8 cellular contexts compared by ENCODE assay signal in the genomic region with DNA sequence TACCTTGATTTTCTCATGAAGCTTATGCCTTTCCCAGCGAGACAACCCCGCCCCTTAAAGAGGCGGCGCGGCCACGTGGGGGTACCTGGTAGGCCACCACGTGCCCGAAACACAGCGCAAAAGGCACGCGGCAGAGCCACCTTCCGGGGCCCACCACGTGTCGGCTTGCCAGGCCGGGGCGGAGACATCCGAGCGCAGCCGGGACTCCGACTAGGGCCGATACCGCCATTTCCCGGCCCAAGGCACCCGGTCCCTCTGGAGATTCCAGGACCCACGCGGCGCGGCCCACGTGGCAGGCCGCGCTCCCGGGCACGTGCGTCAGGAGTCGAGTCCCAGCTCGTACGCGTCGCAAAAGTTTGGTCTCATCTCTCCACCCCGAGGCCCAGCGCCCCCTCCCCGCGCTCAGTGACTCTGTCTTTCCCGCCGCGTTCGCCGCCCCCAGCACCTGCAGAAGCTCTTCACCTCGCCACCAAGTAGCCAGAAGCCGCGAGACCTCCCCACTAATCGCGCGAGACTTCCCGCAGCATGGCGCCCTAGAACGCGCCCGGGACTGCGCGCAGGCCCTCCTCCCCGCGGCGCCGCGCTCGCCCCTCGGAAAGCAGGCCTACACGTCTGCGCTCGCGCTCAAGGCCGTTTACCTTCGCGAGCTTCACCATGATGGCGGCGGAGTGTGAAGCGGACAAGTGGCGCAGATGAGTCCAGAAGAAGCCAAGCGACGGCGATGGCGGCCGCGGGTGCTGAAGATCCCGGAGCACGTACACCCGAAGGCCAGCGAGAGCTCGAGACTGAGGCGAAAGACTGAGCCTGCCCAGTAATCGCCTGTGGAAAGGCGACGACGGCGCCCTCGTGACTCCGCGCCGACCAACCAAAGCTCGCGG. TPM values are rescaled to one million over a fixed set of nuclear protein-coding genes. Genes with fewer than 3 reads are reported as not detected.
DNase-seq lines count a peak whose midpoint lies in the region; ATAC-seq and TF ChIP-seq lines count a peak whose summit lies in the region.

A gene with protein sequence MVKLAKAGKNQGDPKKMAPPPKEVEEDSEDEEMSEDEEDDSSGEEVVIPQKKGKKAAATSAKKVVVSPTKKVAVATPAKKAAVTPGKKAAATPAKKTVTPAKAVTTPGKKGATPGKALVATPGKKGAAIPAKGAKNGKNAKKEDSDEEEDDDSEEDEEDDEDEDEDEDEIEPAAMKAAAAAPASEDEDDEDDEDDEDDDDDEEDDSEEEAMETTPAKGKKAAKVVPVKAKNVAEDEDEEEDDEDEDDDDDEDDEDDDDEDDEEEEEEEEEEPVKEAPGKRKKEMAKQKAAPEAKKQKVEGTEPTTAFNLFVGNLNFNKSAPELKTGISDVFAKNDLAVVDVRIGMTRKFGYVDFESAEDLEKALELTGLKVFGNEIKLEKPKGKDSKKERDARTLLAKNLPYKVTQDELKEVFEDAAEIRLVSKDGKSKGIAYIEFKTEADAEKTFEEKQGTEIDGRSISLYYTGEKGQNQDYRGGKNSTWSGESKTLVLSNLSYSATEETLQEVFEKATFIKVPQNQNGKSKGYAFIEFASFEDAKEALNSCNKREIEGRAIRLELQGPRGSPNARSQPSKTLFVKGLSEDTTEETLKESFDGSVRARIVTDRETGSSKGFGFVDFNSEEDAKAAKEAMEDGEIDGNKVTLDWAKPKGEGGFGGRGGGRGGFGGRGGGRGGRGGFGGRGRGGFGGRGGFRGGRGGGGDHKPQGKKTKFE (minus strand): TSS at position 787 of the 878 bp plus-strand sequence. CDS start 131 bp downstream, at position 656.

- H3K9me3 ChIP-seq in DOHH2 (ENCODE audit: control insufficient read depth, insufficient read depth, low read length) (no peaks in the 10 kb centered on the region), KOPT-K1 (ENCODE audit: insufficient read depth, low read length, poor library complexity, severe bottlenecking) (no peaks in the 10 kb centered on the region), neuronal stem cell (replicated peaks in 1 of 2; ENCODE audit: control insufficient read depth in 2 of 2, insufficient read depth in 1 of 2, low read depth in 1 of 2, low read length in 2 of 2) (no peaks in the 10 kb centered on the region)

- peak within 1 kb of the TSS; percentile 94 for H4K91ac ChIP-seq in neuronal stem cell (ENCODE audit: low read depth, low read length, poor library complexity)

- WGBS in neuronal stem cell (ENCODE audit: extremely low coverage in 2 of 2, insufficient read length in 2 of 2, insufficient replicate concordance in 1 of 2), 2 donors, result no CpG with 5 or more reads among the region's 102 CpGs

- peak within 1 kb of the TSS; percentile 97 for H2BK5ac ChIP-seq in neuronal stem cell (ENCODE audit: low read length)

- peaks cover 57% of the 10 kb centered on the region for H3K36me3 Mint-ChIP-seq in activated T-helper 17 cell treated with anti-CD3 and anti-CD28 coated beads, Interleukin-2, amount 50 U/mL, for 72 hours (ENCODE audit: low read depth)

- peak within 1 kb of the TSS; percentile 100 for H3K4me3 Mint-ChIP-seq in activated T-helper 17 cell treated with anti-CD3 and anti-CD28 coated beads, Interleukin-2, amount 50 U/mL, for 72 hours

- peaks cover 11% of the 10 kb centered on the region for H3K79me1 ChIP-seq in neuronal stem cell (ENCODE audit: low read depth, low read length)

- DNase-seq in RPMI8226 (peak; percentile 87), fibroblast of the aortic adventitia (ENCODE audit: low read depth) (peak; percentile 97), neuronal stem cell (ENCODE audit: low spot score) (peak; percentile 92)

- H2AFZ ChIP-seq in neuronal stem cell (ENCODE audit: low read length), result peak within 1 kb of the TSS; percentile 96

- peak within 1 kb of the TSS; percentile 87 for H2BK120ac ChIP-seq in neuronal stem cell (ENCODE audit: low read depth, low read length)

- H3K4me3 ChIP-seq in DOHH2 (ENCODE audit: low read length) (peak within 1 kb of the TSS; percentile 82), fibroblast of the aortic adventitia (ENCODE audit: low read depth, low read length) (peak within 1 kb of the TSS; percentile 98), neuronal stem cell (ENCODE audit: low read length in 2 of 2) (peak within 1 kb of the TSS; percentile 99 to 100)

- H3K36me3 ChIP-seq in DOHH2 (ENCODE audit: control insufficient read depth, low read length), result peaks cover 59% of the 10 kb centered on the region
- H3K36me3 ChIP-seq in KOPT-K1 (ENCODE audit: insufficient read depth, low read length), result peaks cover 48% of the 10 kb centered on the region
- peaks cover 29 to 46% of the 10 kb centered on the region in 2 donors for H3K36me3 ChIP-seq in neuronal stem cell (replicated peaks in 1 of 2; ENCODE audit: control insufficient read depth in 2 of 2, insufficient read depth in 2 of 2, low read length in 2 of 2)

- H3K23ac ChIP-seq in neuronal stem cell (ENCODE audit: low read depth, low read length, poor library complexity), result peak within 1 kb of the TSS; percentile 99

- peak within 1 kb of the TSS; percentile 95 for H3K14ac ChIP-seq in neuronal stem cell (ENCODE audit: low read length)

- H3K4me1 Mint-ChIP-seq in activated T-helper 17 cell treated with anti-CD3 and anti-CD28 coated beads, Interleukin-2, amount 50 U/mL, for 72 hours, result peaks cover 31% of the 10 kb centered on the region

- peak within 1 kb of the TSS; percentile 100 for H3K9ac ChIP-seq in neuronal stem cell (ENCODE audit: low read depth, low read length, poor library complexity)

- no peak for TF ChIP-seq CTCF in DOHH2 (IDR thresholded peaks at IDR 0.05; ENCODE audit: low read depth, low read length, poor library complexity, severe bottlenecking)
- no peak for TF ChIP-seq CTCF in fibroblast of the aortic adventitia (IDR thresholded peaks at IDR 0.05; ENCODE audit: insufficient read depth, low read length)
- TF ChIP-seq CTCF in subcutaneous adipose tissue (IDR thresholded peaks at IDR 0.05; ENCODE audit: low read depth), result no peak

- peaks cover 27% of the 10 kb centered on the region for H3K4me1 ChIP-seq in DOHH2 (ENCODE audit: control insufficient read depth, low read length)
- H3K4me1 ChIP-seq in neuronal stem cell (ENCODE audit: control insufficient read depth in 2 of 2, insufficient read depth in 1 of 2, low read depth in 1 of 2, low read length in 2 of 2), result peaks cover 7 to 12% of the 10 kb centered on the region in 2 donors

- peak within 1 kb of the TSS; percentile 100 for H4K8ac ChIP-seq in neuronal stem cell (ENCODE audit: low read depth, low read length)

- H2BK15ac ChIP-seq in neuronal stem cell (ENCODE audit: low read length), result peak within 1 kb of the TSS; percentile 87

- H3K4ac ChIP-seq in neuronal stem cell (ENCODE audit: low read length), result peak within 1 kb of the TSS; percentile 99

- peak within 1 kb of the TSS; percentile 100 for H3K18ac ChIP-seq in neuronal stem cell (ENCODE audit: low read length)

- ATAC-seq in GM21786 (IDR thresholded peaks at IDR 0.05; ENCODE audit: unreplicated experiment), result peak; percentile 92
- peak; percentile 95 for ATAC-seq in activated T-helper 17 cell treated with anti-CD3 and anti-CD28 coated beads, Interleukin-2, amount 50 U/mL, for 72 hours (replicated peaks)

- H3K27ac Mint-ChIP-seq in activated T-helper 17 cell treated with anti-CD3 and anti-CD28 coated beads, Interleukin-2, amount 50 U/mL, for 72 hours, result peak within 1 kb of the TSS; percentile 100

- no peaks in the 10 kb centered on the region for H3K9me3 Mint-ChIP-seq in activated T-helper 17 cell treated with anti-CD3 and anti-CD28 coated beads, Interleukin-2, amount 50 U/mL, for 72 hours

- peaks cover 64% of the 10 kb centered on the region for H3K79me2 ChIP-seq in DOHH2 (ENCODE audit: control insufficient read depth, low read length)

- no peak within 1 kb of the TSS for H2BK12ac ChIP-seq in neuronal stem cell (ENCODE audit: low read length)

- no peaks in the 10 kb centered on the region for H3K9me2 ChIP-seq in DOHH2 (replicated peaks; ENCODE audit: control insufficient read depth, low read length)

- peaks cover 42% of the 10 kb centered on the region for H4K20me1 ChIP-seq in DOHH2 (ENCODE audit: control insufficient read depth, insufficient read depth, low read depth, low read length)

- H2AK5ac ChIP-seq in neuronal stem cell (ENCODE audit: low read depth, low read length), result peak within 1 kb of the TSS; percentile 96

- peak within 1 kb of the TSS; percentile 74 for H3K4me2 ChIP-seq in DOHH2 (ENCODE audit: low read length)
- peak within 1 kb of the TSS; percentile 87 for H3K4me2 ChIP-seq in neuronal stem cell (ENCODE audit: insufficient read depth, low read length, poor library complexity, severe bottlenecking)

- H3K27me3 ChIP-seq in DOHH2 (ENCODE audit: control insufficient read depth, low read length) (no peaks in the 10 kb centered on the region), neuronal stem cell (ENCODE audit: control insufficient read depth in 3 of 3, insufficient read depth in 3 of 3, low read depth in 1 of 3, low read length in 3 of 3) (no peaks in the 10 kb centered on the region)

- H3K27ac ChIP-seq in DOHH2 (ENCODE audit: low read depth, low read length), result peak within 1 kb of the TSS; percentile 83
- H3K27ac ChIP-seq in KOPT-K1 (ENCODE audit: low read depth, low read length, poor library complexity, severe bottlenecking), result peak within 1 kb of the TSS; percentile 95
- peak within 1 kb of the TSS; percentile 100 for H3K27ac ChIP-seq in neuronal stem cell (replicated peaks; ENCODE audit: low read length)

- peaks cover 52% of the 10 kb centered on the region for H3F3A ChIP-seq in DOHH2 (ENCODE audit: control insufficient read depth, insufficient read depth)

- no peaks in the 10 kb centered on the region for H3K27me3 Mint-ChIP-seq in activated T-helper 17 cell treated with anti-CD3 and anti-CD28 coated beads, Interleukin-2, amount 50 U/mL, for 72 hours

RNA-seq across cellular contexts. Expression of the gene that starts here (rescaled TPM):
- total RNA-seq in activated T-helper 17 cell treated with anti-CD3 and anti-CD28 coated beads, Interleukin-2, amount 50 U/mL, for 72 hours, result 100 to 1,000 TPM; 476 to 986 TPM
- total RNA-seq in fibroblast of the aortic adventitia (ENCODE audit: low replicate concordance) (167 and 437 TPM in 2 replicates), subcutaneous adipose tissue (100 to 1,000 TPM; 136 to 247 (median 197) TPM)
- polyA plus RNA-seq in neuronal stem cell (2013, experiment 1 of 2), result 370 TPM
- polyA plus RNA-seq in neuronal stem cell (2013, experiment 2 of 2), result 367 TPM

Comparison
In these comparisons a context has a peak if more than half of its experiments do, and no peak if none do; other contexts are left out.
1. Peak in every context shown above with its lines: DNase-seq, ATAC-seq, H3K4me3 ChIP-seq and H3K27ac ChIP-seq.